8 cellular contexts compared by ENCODE assay signal in the genomic region with DNA sequence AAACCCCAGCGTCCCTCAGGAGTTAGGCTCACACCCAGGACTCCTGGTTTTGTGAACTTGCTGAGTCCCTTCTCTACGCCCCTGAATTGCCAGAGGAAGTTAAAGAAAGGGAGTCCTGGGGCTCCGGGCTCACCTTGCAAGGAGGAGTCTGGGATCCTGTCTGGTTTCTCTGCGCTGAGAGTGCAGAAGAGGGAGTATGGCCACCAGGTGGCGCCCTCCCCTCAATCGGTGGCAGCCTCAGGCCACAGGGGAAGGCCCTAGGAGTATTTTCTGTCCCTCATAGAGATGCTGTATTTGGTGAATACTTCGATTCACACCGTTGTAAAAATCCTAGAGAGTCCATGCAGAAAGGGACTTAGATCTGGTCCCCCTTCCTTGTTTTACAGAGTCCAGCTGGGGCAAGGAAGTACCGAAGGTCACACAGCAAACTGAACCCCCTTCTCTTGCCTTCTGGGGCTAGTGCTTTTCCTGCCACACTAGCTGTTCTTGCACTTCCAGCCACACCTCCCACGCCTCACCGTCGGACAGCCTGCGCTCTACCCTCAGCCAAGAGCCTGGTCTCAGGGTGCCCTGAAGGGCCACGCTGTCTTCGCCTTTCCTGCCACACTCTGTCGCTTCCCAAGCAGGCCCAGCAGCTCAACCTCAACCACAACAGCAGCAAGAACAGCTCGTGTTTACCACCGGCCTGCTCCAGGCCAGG. TPM values are rescaled to one million over a fixed set of nuclear protein-coding genes. Genes with fewer than 3 reads are reported as not detected.
DNase-seq lines count a peak whose midpoint lies in the region; ATAC-seq and TF ChIP-seq lines count a peak whose summit lies in the region.

No MANE protein-coding gene starts in this region.

- peak; percentile 39 to 80 (median 65) for DNase-seq in CD8-positive, alpha-beta T cell
- DNase-seq in NOMO-1 (lab: John Stamatoyannopoulos, UW; ENCODE audit: unreplicated experiment in 2 of 2) (peak; percentile 37 to 59), epithelial cell of proximal tubule (ENCODE audit: low read depth) (no peak), natural killer cell (peak; percentile 71)
- peak; percentile 40 for DNase-seq in activated CD8-positive, alpha-beta memory T cell treated with anti-CD3 and anti-CD28 coated beads, Interleukin-2, amount 50 U/mL, for 24 hours (ENCODE audit: extremely low read depth)
- peak; percentile 61 for DNase-seq in stimulated activated naive B cell treated with anti-CD40 and anti-IgM and Interleukin-4, amounts not matched to agents 10 μg/mL and 1 μg/mL and 100 μg/mL, for 72 hours

- peak; percentile 81 for TF ChIP-seq CTCF in CD8-positive, alpha-beta T cell (IDR thresholded peaks at IDR 0.05)
- TF ChIP-seq CTCF in epithelial cell of proximal tubule (conservative IDR thresholded peaks at IDR 0.05; ENCODE audit: low read depth, low read length): peak; percentile 90
- TF ChIP-seq CTCF in natural killer cell (IDR thresholded peaks at IDR 0.05): peak; percentile 92

- peaks cover 9% of the 10 kb centered on the region for H3K4me1 Mint-ChIP-seq in CD8-positive, alpha-beta T cell (ENCODE audit: low read depth)
- peaks cover 0 to under 1% of the 10 kb centered on the region in 2 donors for H3K4me1 Mint-ChIP-seq in natural killer cell
- peaks cover 0 to 4% of the 10 kb centered on the region in 2 donors for H3K4me1 Mint-ChIP-seq in stimulated activated naive B cell treated with anti-CD40 and anti-IgM and Interleukin-4, amounts not matched to agents 10 μg/mL and 1 μg/mL and 100 μg/mL, for 72 hours

- H3K4me3 ChIP-seq in CD8-positive, alpha-beta T cell (ENCODE audit: low read depth, low read length): no peak overlapping the region
- no peak overlapping the region for H3K4me3 ChIP-seq in epithelial cell of proximal tubule (ENCODE audit: low read depth, low read length)

- H3K27me3 Mint-ChIP-seq in CD8-positive, alpha-beta T cell (ENCODE audit: low read depth): peaks cover 36% of the 10 kb centered on the region
- peaks cover 21 to 23% of the 10 kb centered on the region in 2 donors for H3K27me3 Mint-ChIP-seq in natural killer cell (ENCODE audit: low read depth in 2 of 2)
- peaks cover 34 to 45% of the 10 kb centered on the region in 2 donors for H3K27me3 Mint-ChIP-seq in stimulated activated naive B cell treated with anti-CD40 and anti-IgM and Interleukin-4, amounts not matched to agents 10 μg/mL and 1 μg/mL and 100 μg/mL, for 72 hours

- CTCF ChIA-PET in CD8-positive, alpha-beta T cell (lab: Charles Lee): interaction anchor here (0.7 to 5.3 kb wide), 19 partner anchors 9 to 474 kb away, joined by 3 to 38 read pairs (median 3); no protein-coding TSS in a partner anchor

- H3K27me3 ChIP-seq in CD8-positive, alpha-beta T cell (ENCODE audit: insufficient read depth, low read length): peaks cover 14% of the 10 kb centered on the region

- H3K9me3 ChIP-seq in CD8-positive, alpha-beta T cell (ENCODE audit: low read length): no peaks in the 10 kb centered on the region

- H3K36me3 ChIP-seq in CD8-positive, alpha-beta T cell (ENCODE audit: insufficient read depth, low read length): no peaks in the 10 kb centered on the region

- ATAC-seq in CD8-positive, alpha-beta T cell: peak; percentile 80
- peak; percentile 89 for ATAC-seq in GM19324 (IDR thresholded peaks at IDR 0.05; ENCODE audit: low FRiP score, unreplicated experiment)
- peak; percentile 96 for ATAC-seq in HG03342 (IDR thresholded peaks at IDR 0.05; ENCODE audit: unreplicated experiment)
- peak; percentile 84 to 97 (median 95) for ATAC-seq in natural killer cell
- peak; percentile 95 to 99 for ATAC-seq in stimulated activated naive B cell treated with anti-CD40 and anti-IgM and Interleukin-4, amounts not matched to agents 10 μg/mL and 1 μg/mL and 100 μg/mL, for 72 hours (replicated peaks)

- POLR2A ChIA-PET in CD8-positive, alpha-beta T cell (lab: Charles Lee): interaction anchor here (0.7 kb wide), 1 partner anchor 20 kb away, joined by 3 read pairs; no protein-coding TSS in a partner anchor

- H3K4me1 ChIP-seq in CD8-positive, alpha-beta T cell (ENCODE audit: insufficient read depth, low read length): no peaks in the 10 kb centered on the region

- no peaks in the 10 kb centered on the region for H3K36me3 Mint-ChIP-seq in CD8-positive, alpha-beta T cell
- H3K36me3 Mint-ChIP-seq in natural killer cell: no peaks in the 10 kb centered on the region
- H3K36me3 Mint-ChIP-seq in stimulated activated naive B cell treated with anti-CD40 and anti-IgM and Interleukin-4, amounts not matched to agents 10 μg/mL and 1 μg/mL and 100 μg/mL, for 72 hours: peaks cover 0 to 5% of the 10 kb centered on the region in 2 donors

- H3K27ac ChIP-seq in CD8-positive, alpha-beta T cell (ENCODE audit: low read depth, low read length): no peak overlapping the region

- intact Hi-C loops in CD8-positive, alpha-beta T cell (cut with DNase I, micrococcal nuclease): loop anchor here (1.0 to 5.0 kb wide), 5 partner anchors 142 to 679 kb away; no protein-coding TSS in a partner anchor
- intact Hi-C loops in natural killer cell (cut with micrococcal nuclease): loop anchor here (1.0 to 10.0 kb wide), 2 partner anchors 147 to 172 kb away; no protein-coding TSS in a partner anchor

- no peak overlapping the region for H3K27ac Mint-ChIP-seq in CD8-positive, alpha-beta T cell
- H3K27ac Mint-ChIP-seq in natural killer cell: no peak overlapping the region
- no peak overlapping the region for H3K27ac Mint-ChIP-seq in stimulated activated naive B cell treated with anti-CD40 and anti-IgM and Interleukin-4, amounts not matched to agents 10 μg/mL and 1 μg/mL and 100 μg/mL, for 72 hours

- H3K4me3 Mint-ChIP-seq in CD8-positive, alpha-beta T cell: no peak overlapping the region
- H3K4me3 Mint-ChIP-seq in natural killer cell: no peak overlapping the region
- H3K4me3 Mint-ChIP-seq in stimulated activated naive B cell treated with anti-CD40 and anti-IgM and Interleukin-4, amounts not matched to agents 10 μg/mL and 1 μg/mL and 100 μg/mL, for 72 hours: no peak overlapping the region

- H3K9me3 Mint-ChIP-seq in CD8-positive, alpha-beta T cell: no peaks in the 10 kb centered on the region
- H3K9me3 Mint-ChIP-seq in natural killer cell: no peaks in the 10 kb centered on the region
- no peaks in the 10 kb centered on the region for H3K9me3 Mint-ChIP-seq in stimulated activated naive B cell treated with anti-CD40 and anti-IgM and Interleukin-4, amounts not matched to agents 10 μg/mL and 1 μg/mL and 100 μg/mL, for 72 hours

RNA-seq across cellular contexts. Expression of gene HAND1, which starts 10.2 kb away (rescaled TPM):
- total RNA-seq in CD8-positive, alpha-beta T cell: not detected
- total RNA-seq in epithelial cell of proximal tubule (not detected in 2 replicates), natural killer cell (not detected)

RNA-seq across cellular contexts. Expression of gene SAP30L, which starts 22.0 kb away (rescaled TPM):
- total RNA-seq in CD8-positive, alpha-beta T cell: 10 to 100 TPM; 24.1 to 25.4 TPM
- total RNA-seq in epithelial cell of proximal tubule (9.1 and 22.5 TPM in 2 replicates), natural killer cell (10 to 100 TPM; 37.0 to 48.4 (median 47.6) TPM)
